Comparison of ENCODE assay signal across 10 cellular contexts in genomic region chr12:98699568-98699967, GRCh38. TPM values are rescaled to one million over a fixed set of nuclear protein-coding genes. Genes with fewer than 3 reads are reported as not detected.
A peak's percentile ranks its signal among the peaks of the same experiment; 100 is the strongest.
DNase-seq lines count a peak whose midpoint lies in the region; ATAC-seq and TF ChIP-seq lines count a peak whose summit lies in the region.
"Had no signal": no experiment of that assay in that cellular context is flagged by ENCODE, and none has a peak within 500 bp of the region (broad histone marks: within the 10 kb centered on the region; RNA-seq: fewer than 3 reads in every experiment).

No MANE protein-coding gene starts in this region.

- no peaks in the 10 kb centered on the region for H3K27me3 ChIP-seq in body of pancreas
- H3K27me3 ChIP-seq: brain microvascular endothelial cell, hepatocyte had no signal

- H3K4me3 ChIP-seq in NB4 (ENCODE audit: low read depth, low read length) = no peak overlapping the region
- no peak overlapping the region for H3K4me3 ChIP-seq in body of pancreas
- H3K4me3 ChIP-seq: hepatocyte had no signal

- 11 to 18% methylated on average over 3 of the region's 3 CpGs for WGBS in body of pancreas, 2 donors

- no peaks in the 10 kb centered on the region for H3K9me3 ChIP-seq in body of pancreas

- H3K36me3 ChIP-seq in body of pancreas (replicated peaks in 1 of 2; ENCODE audit: insufficient read depth in 1 of 2, low read depth in 2 of 2) = no peaks in the 10 kb centered on the region

- DNase-seq in AML-193 (lab: John Stamatoyannopoulos, UW) = peak; percentile 32 to 57
- peak; percentile 21 for DNase-seq in NB4 (ENCODE audit: low read depth)
- peak in 2 of 4 donors; percentile 32 to 59 for DNase-seq in body of pancreas
- DNase-seq in lung microvascular endothelial cell (ENCODE audit: low read depth in 2 of 2) = peak; percentile 7 to 13
- DNase-seq in mesenteric fat pad (ENCODE audit: low spot score) = no peak
- no peak for DNase-seq in OCI-M2 (lab: John Stamatoyannopoulos, UW; ENCODE audit: unreplicated experiment)
- no peak for DNase-seq in NCI-H69 (lab: John Stamatoyannopoulos, UW)

- H3K4me1 ChIP-seq in body of pancreas = peaks cover 26% of the 10 kb centered on the region

- ATAC-seq in body of pancreas (peak; percentile 98), HG02610 (IDR thresholded peaks at IDR 0.05; ENCODE audit: unreplicated experiment) (no peak)

- intact Hi-C loops in body of pancreas (cut with DNase I) = no loop called here

- H3K27ac ChIP-seq in body of pancreas = peak overlapping the region in 2 of 4 donors; percentile 18 to 41
- H3K27ac ChIP-seq: brain microvascular endothelial cell, hepatocyte had no signal

- TF ChIP-seq POLR2A in NB4 (IDR thresholded peaks at IDR 0.05; ENCODE audit: extremely low read depth, insufficient read length) (no peak), body of pancreas (IDR thresholded peaks at IDR 0.05) (no peak)

- TF ChIP-seq CTCF in NB4 (IDR thresholded peaks at IDR 0.05; ENCODE audit: low read depth, low read length) = no peak
- no peak for TF ChIP-seq CTCF in body of pancreas (IDR thresholded peaks at IDR 0.05)

RNA-seq across cellular contexts. Expression of gene APAF1, which starts 54.5 kb away (rescaled TPM):
- total RNA-seq in body of pancreas (10 to 100 TPM in 1 of 2 donors, 1 to 10 TPM in 1; 5.9 to 12.2 TPM), lung microvascular endothelial cell (19.8 and 23.8 TPM in 2 replicates), mesenteric fat pad (14.6 TPM)

RNA-seq across cellular contexts. Expression of gene IKBIP, which starts 55.0 kb away (rescaled TPM):
- total RNA-seq in body of pancreas = 1 to 10 TPM; 2.3 to 6.2 TPM
- 19.6 and 26.6 TPM in 2 replicates for total RNA-seq in lung microvascular endothelial cell
- 22.6 TPM for total RNA-seq in mesenteric fat pad

Comparison
In these comparisons a context has a peak if more than half of its experiments do, and no peak if none do; other contexts are left out.
1. DNase-seq: peak in AML-193 (2 of 2), NB4 (single experiment) and lung microvascular endothelial cell (2 of 2); none in mesenteric fat pad (single experiment), OCI-M2 (single experiment) and NCI-H69 (single experiment).